Comparison of ENCODE assay signal across 1 cellular context in genomic region chr1:180588121-180588520, GRCh38.
TF ChIP-seq lines count a peak whose summit lies in the region.

No MANE protein-coding gene starts in this region.

TF ChIP-seq in GM23338, 12 proteins besides CTCF, POLR2A, EP300 and RAD21 (continued from another document):
- TF ChIP-seq STAT1 (IDR thresholded peaks at IDR 0.05; ENCODE audit: unreplicated experiment): no peak
- no peak for TF ChIP-seq JUNB (IDR thresholded peaks at IDR 0.05; ENCODE audit: unreplicated experiment)
- no peak for TF ChIP-seq EZH2phosphoT487 (IDR thresholded peaks at IDR 0.05; ENCODE audit: unreplicated experiment)
- TF ChIP-seq ZNF114 (CRISPR knock-in tag; IDR thresholded peaks at IDR 0.05): no peak
